ENCODE assay signal across 11 cellular contexts in genomic region chr2:173109253-173110188, GRCh38. TPM values are rescaled to one million over a fixed set of nuclear protein-coding genes. Genes with fewer than 3 reads are reported as not detected.
A peak's percentile ranks its signal among the peaks of the same experiment; 100 is the strongest.
DNase-seq lines count a peak whose midpoint lies in the region; ATAC-seq and TF ChIP-seq lines count a peak whose summit lies in the region.
"Had no signal": no experiment of that assay in that cellular context is flagged by ENCODE, and none has a peak within 500 bp of the region (broad histone marks: within the 10 kb centered on the region; RNA-seq: fewer than 3 reads in every experiment).

No MANE protein-coding gene starts in this region.

- no peaks in the 10 kb centered on the region for H3K9me2 ChIP-seq in hepatocyte (replicated peaks; ENCODE audit: insufficient read depth)

- peaks cover 51% of the 10 kb centered on the region for H3K79me2 ChIP-seq in hepatocyte

- CTCF ChIA-PET in MCF 10A (lab: Yijun Ruan, JAX) = interaction anchor here (0.6 to 1.5 kb wide), 4 partner anchors 11 to 81 kb away, joined by 3 to 6 read pairs (median 3); no protein-coding TSS in a partner anchor

- H3K27me3 Mint-ChIP-seq in MCF 10A (ENCODE audit: insufficient read depth, unreplicated experiment) = no peaks in the 10 kb centered on the region

- H3K4me1 ChIP-seq in breast epithelium (no peaks in the 10 kb centered on the region), hepatocyte (ENCODE audit: insufficient read depth) (peaks cover 13% of the 10 kb centered on the region), thoracic aorta (ENCODE audit: control insufficient read depth in 1 of 2, low read depth in 2 of 2) (peaks cover 0 to 13% of the 10 kb centered on the region in 2 donors)

- 55% methylated on average over 6 of the region's 6 CpGs for WGBS in hepatocyte (ENCODE audit: low lambda C conversion rate, missing lambda C conversion rate)

- H3K36me3 Mint-ChIP-seq in MCF 10A (ENCODE audit: insufficient read depth, unreplicated experiment) = peaks cover 13% of the 10 kb centered on the region

- peak overlapping the region in 1 of 2 donors; percentile 37 for H3K27ac ChIP-seq in breast epithelium
- H3K27ac ChIP-seq in hepatocyte = peak overlapping the region; percentile 54
- H3K27ac ChIP-seq in thoracic aorta = peak overlapping the region; percentile 26 to 40
- H3K27ac ChIP-seq: dorsolateral prefrontal cortex had no signal

- ATAC-seq in thoracic aorta (ENCODE audit: insufficient number of reproducible peaks, low FRiP score, low read depth) = no peak
- ATAC-seq: sciatic nerve had no signal

- H3K9me3 ChIP-seq in breast epithelium (no peaks in the 10 kb centered on the region), hepatocyte (ENCODE audit: low read depth) (no peaks in the 10 kb centered on the region), thoracic aorta (no peaks in the 10 kb centered on the region)

- peak overlapping the region; percentile 17 for H3K4me3 Mint-ChIP-seq in MCF 10A (ENCODE audit: unreplicated experiment)

- H2AFZ ChIP-seq in hepatocyte = no peak overlapping the region

- H3K4me2 ChIP-seq in hepatocyte = peak overlapping the region; percentile 56

- no TSS peak for BruUV-seq in MCF 10A (replicated peaks; lab: Mats Ljungman, UMichigan)

- H3K4me1 Mint-ChIP-seq in MCF 10A (ENCODE audit: insufficient read depth, unreplicated experiment) = peaks cover 35% of the 10 kb centered on the region

- POLR2A ChIA-PET in MCF 10A (lab: Yijun Ruan, JAX) = interaction anchor here (0.9 to 2.7 kb wide), 5 partner anchors 11 to 30 kb away, joined by 3 to 10 read pairs (median 4); no protein-coding TSS in a partner anchor

- H3K36me3 ChIP-seq in breast epithelium (no peaks in the 10 kb centered on the region), hepatocyte (replicated peaks; ENCODE audit: insufficient read depth, low read depth) (no peaks in the 10 kb centered on the region), thoracic aorta (no peaks in the 10 kb centered on the region)

- H3K27me3 ChIP-seq in breast epithelium = no peaks in the 10 kb centered on the region
- no peaks in the 10 kb centered on the region for H3K27me3 ChIP-seq in hepatocyte
- no peaks in the 10 kb centered on the region for H3K27me3 ChIP-seq in thoracic aorta (replicated peaks; ENCODE audit: insufficient read depth)
- H3K27me3 ChIP-seq: dorsolateral prefrontal cortex had no signal

- DNase-seq in MCF 10A (ENCODE audit: unreplicated experiment) (no peak), breast epithelium (ENCODE audit: low spot score in 2 of 2) (no peak), SW 1271 (lab: John Stamatoyannopoulos, UW) (peak; percentile 25 to 87), hepatocyte (ENCODE audit: low spot score) (no peak), thoracic aorta (ENCODE audit: low spot score) (no peak), MV-4-11 (lab: John Stamatoyannopoulos, UW) (no peak), NCI-H1092 (lab: John Stamatoyannopoulos, UW) (no peak)
- no peak for DNase-seq in activated CD8-positive, alpha-beta memory T cell treated with anti-CD3 and anti-CD28 coated beads, Interleukin-2, amount 50 U/mL, for 4 hours
- DNase-seq: 8988T, dorsolateral prefrontal cortex had no signal

- intact Hi-C loops in MCF 10A (cut with micrococcal nuclease) = no loop called here
- intact Hi-C loops in breast epithelium (cut with DNase I; ENCODE audit: low total_unique reads) = no loop called here

- no peak for TF ChIP-seq CTCF in MCF 10A (IDR thresholded peaks at IDR 0.05; ENCODE audit: unreplicated experiment)
- TF ChIP-seq CTCF in breast epithelium (IDR thresholded peaks at IDR 0.05) = no peak
- no peak for TF ChIP-seq CTCF in hepatocyte (IDR thresholded peaks at IDR 0.05; ENCODE audit: poor library complexity)
- no peak for TF ChIP-seq CTCF in thoracic aorta (IDR thresholded peaks at IDR 0.05)

- H3K4me3 ChIP-seq in breast epithelium (no peak overlapping the region), hepatocyte (no peak overlapping the region), thoracic aorta (no peak overlapping the region)
- H3K4me3 ChIP-seq: dorsolateral prefrontal cortex had no signal

- peak overlapping the region; percentile 78 for H3K27ac Mint-ChIP-seq in MCF 10A (ENCODE audit: low read depth, unreplicated experiment)

- no peak for TF ChIP-seq POLR2A in breast epithelium (IDR thresholded peaks at IDR 0.05)

- peaks cover 16% of the 10 kb centered on the region for H3K9me3 Mint-ChIP-seq in MCF 10A (ENCODE audit: unreplicated experiment)

- H4K20me1 ChIP-seq in hepatocyte (ENCODE audit: insufficient read depth, poor library complexity, severe bottlenecking) = no peaks in the 10 kb centered on the region

RNA-seq across cellular contexts. Expression of gene MAP3K20, which starts 33.9 kb away (rescaled TPM):
- total RNA-seq in MCF 10A (2022) (134 and 150 TPM in 2 replicates), breast epithelium (10 to 100 TPM; 34.8 to 67.0 (median 42.9) TPM), hepatocyte (23.3 and 24.0 TPM in 2 replicates), thoracic aorta (10 to 100 TPM; 45.9 to 79.6 TPM)
- polyA plus RNA-seq in hepatocyte = 14.1 and 16.5 TPM in 2 replicates

Comparison
In these comparisons a context has a peak if more than half of its experiments do, and no peak if none do; other contexts are left out.
1. DNase-seq: peak in SW 1271 (2 of 2); none in MCF 10A (single experiment), breast epithelium (0 of 2), hepatocyte (single experiment), thoracic aorta (single experiment), MV-4-11 (single experiment), NCI-H1092 (single experiment) and activated CD8-positive, alpha-beta memory T cell treated with anti-CD3 and anti-CD28 coated beads, Interleukin-2, amount 50 U/mL, for 4 hours (single experiment).